Comparison of ENCODE assay signal across 22 cellular contexts in the genomic region with DNA sequence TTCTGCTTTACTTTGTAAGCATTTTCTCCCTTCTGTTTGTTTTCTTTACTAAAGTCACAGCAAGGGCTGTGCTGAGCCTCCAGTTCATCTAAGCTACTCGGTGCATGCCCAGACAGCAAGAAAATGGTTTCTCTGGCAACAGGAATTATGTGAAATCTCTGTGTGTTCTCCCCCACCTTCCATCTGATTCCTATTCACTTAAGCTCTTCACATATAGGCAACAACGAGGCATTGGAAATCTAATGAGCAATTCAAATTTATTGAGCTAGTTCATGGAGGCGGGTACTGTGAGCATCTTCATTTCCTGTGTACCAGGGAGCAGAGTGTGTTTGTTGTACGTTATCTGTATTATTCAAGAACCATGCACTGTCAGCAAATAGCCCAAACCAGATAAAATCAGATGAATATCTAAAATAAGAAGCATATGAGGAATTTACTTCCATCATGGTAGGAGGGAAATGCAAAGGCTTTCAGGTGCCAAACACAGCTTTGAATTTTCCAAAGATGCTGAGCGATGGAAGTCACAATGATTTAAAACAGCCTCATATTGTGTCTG.
"Had no signal": no experiment of that assay in that cellular context is flagged by ENCODE, and none has a peak within 500 bp of the region (broad histone marks: within the 10 kb centered on the region; RNA-seq: fewer than 3 reads in every experiment).

No MANE protein-coding gene starts in this region.

- H3K27me3 ChIP-seq: hepatocyte, ovary, suprapubic skin had no signal

- H3K4me1 Mint-ChIP-seq: activated naive CD4-positive, alpha-beta T cell treated with anti-CD3 and anti-CD28 coated beads, Interleukin-2, amount 10 ng/mL, durations not matched to agents 7 days and 5 days; stimulated activated naive CD8-positive, alpha-beta T cell treated with anti-CD3 and anti-CD28 coated beads, Interleukin-15, amount 100 ng/mL, for 72 hours had no signal

- H3K27ac Mint-ChIP-seq: activated naive CD4-positive, alpha-beta T cell treated with anti-CD3 and anti-CD28 coated beads, Interleukin-2, amount 10 ng/mL, durations not matched to agents 7 days and 5 days; nephron progenitor cell; stimulated activated naive CD8-positive, alpha-beta T cell treated with anti-CD3 and anti-CD28 coated beads, Interleukin-15, amount 100 ng/mL, for 72 hours; T-helper 1 cell treated with Interleukin-12 subunit alpha and Interleukin-12 subunit beta and Interleukin-4 antibody, amounts not matched to agents 30 μg/mL and 1 μg/mL, for 36 hours; type B pancreatic cell had no signal

- H3K4me1 ChIP-seq: lower lobe of right lung, suprapubic skin had no signal

- H3K9me3 ChIP-seq: lower lobe of right lung, ovary, suprapubic skin had no signal

- H3K27ac ChIP-seq: hepatocyte, lower lobe of right lung, ovary, suprapubic skin had no signal

- H3K4me3 ChIP-seq: hepatocyte, lower lobe of right lung, ovary, smooth muscle cell, suprapubic skin had no signal

- ATAC-seq: left colon; lower lobe of right lung; sciatic nerve; stimulated activated naive CD8-positive, alpha-beta T cell treated with anti-CD3 and anti-CD28 coated beads, Interleukin-15, amount 100 ng/mL, for 72 hours had no signal

- H3K36me3 ChIP-seq: lower lobe of right lung, ovary, suprapubic skin had no signal

- H3K9me3 Mint-ChIP-seq: nephron progenitor cell; T-helper 1 cell treated with Interleukin-12 subunit alpha and Interleukin-12 subunit beta and Interleukin-4 antibody, amounts not matched to agents 30 μg/mL and 1 μg/mL, for 36 hours; type B pancreatic cell had no signal

- H3K27me3 Mint-ChIP-seq: activated naive CD4-positive, alpha-beta T cell treated with anti-CD3 and anti-CD28 coated beads, Interleukin-2, amount 10 ng/mL, durations not matched to agents 7 days and 5 days; stimulated activated naive CD8-positive, alpha-beta T cell treated with anti-CD3 and anti-CD28 coated beads, Interleukin-15, amount 100 ng/mL, for 72 hours; type B pancreatic cell had no signal

- H3K36me3 Mint-ChIP-seq: activated naive CD4-positive, alpha-beta T cell treated with anti-CD3 and anti-CD28 coated beads, Interleukin-2, amount 10 ng/mL, durations not matched to agents 7 days and 5 days; type B pancreatic cell had no signal

- H3K4me3 Mint-ChIP-seq: activated naive CD4-positive, alpha-beta T cell treated with anti-CD3 and anti-CD28 coated beads, Interleukin-2, amount 10 ng/mL, durations not matched to agents 7 days and 5 days; nephron progenitor cell; stimulated activated naive CD8-positive, alpha-beta T cell treated with anti-CD3 and anti-CD28 coated beads, Interleukin-15, amount 100 ng/mL, for 72 hours; T-helper 1 cell treated with Interleukin-12 subunit alpha and Interleukin-12 subunit beta and Interleukin-4 antibody, amounts not matched to agents 30 μg/mL and 1 μg/mL, for 36 hours; type B pancreatic cell had no signal

- DNase-seq: activated CD4-positive, alpha-beta T cell treated with anti-CD3 and anti-CD28 coated beads, Interleukin-2, amount 50 U/mL, for 1 hour; activated CD4-positive, CD25-positive, alpha-beta regulatory T cell treated with anti-CD3 and anti-CD28 coated beads, Interleukin-2, amount 50 U/mL, for 72 hours; activated CD8-positive, alpha-beta memory T cell treated with anti-CD3 and anti-CD28 coated beads for 24 hours; activated CD8-positive, alpha-beta memory T cell treated with anti-CD3 and anti-CD28 coated beads, Interleukin-2, amount 50 U/mL, for 48 hours; activated effector memory CD4-positive, alpha-beta T cell treated with Interleukin-2 at 50 U/mL for 16 hours; activated naive CD4-positive, alpha-beta T cell treated with anti-CD3 and anti-CD28 coated beads, Interleukin-2, amount 10 ng/mL, durations not matched to agents 7 days and 5 days; activated T-cell treated with anti-CD3 and anti-CD28 coated beads, Interleukin-2, amount 50 U/mL, for 48 hours; aorta; effector CD8-positive, alpha-beta T cell; foreskin fibroblast; left colon; lower lobe of right lung; nephron progenitor cell; ovary; stimulated activated CD4-positive, alpha-beta T cell treated with anti-CD3 and anti-CD28 coated beads, Interleukin-4, amount 100 ng/mL, for 1 hour; stimulated activated naive CD8-positive, alpha-beta T cell treated with anti-CD3 and anti-CD28 coated beads, Interleukin-15, amount 100 ng/mL, for 72 hours had no signal
